ENCODE assay signal across 15 cellular contexts in the genomic region with DNA sequence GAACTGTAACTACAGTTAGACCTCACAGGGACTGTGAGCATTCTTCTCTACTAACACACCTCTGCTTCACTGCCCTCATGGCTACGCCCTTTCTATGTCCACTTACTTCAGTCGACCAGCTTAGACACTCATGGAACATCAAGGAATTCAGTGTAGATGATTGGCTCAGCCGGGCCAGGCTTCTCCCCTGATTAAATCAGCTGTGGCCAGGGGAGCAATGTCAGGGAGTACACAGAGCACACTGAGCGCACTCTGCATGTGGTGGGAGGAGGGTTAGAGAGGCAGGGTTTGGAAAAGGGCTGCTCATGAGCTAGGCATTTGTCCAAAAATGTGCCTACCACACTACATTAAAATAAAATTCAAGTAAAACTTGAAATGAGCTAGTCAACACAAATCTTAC.
DNase-seq lines count a peak whose midpoint lies in the region; ATAC-seq and TF ChIP-seq lines count a peak whose summit lies in the region.
"Had no signal": no experiment of that assay in that cellular context is flagged by ENCODE, and none has a peak within 500 bp of the region (broad histone marks: within the 10 kb centered on the region; RNA-seq: fewer than 3 reads in every experiment).

No MANE protein-coding gene starts in this region.

- ATAC-seq in left lung: peak; percentile 50
- ATAC-seq in HG03095 (IDR thresholded peaks at IDR 0.05; ENCODE audit: unreplicated experiment): no peak
- no peak for ATAC-seq in GM18873 (IDR thresholded peaks at IDR 0.05; ENCODE audit: low FRiP score, unreplicated experiment)
- no peak for ATAC-seq in HG02571 (IDR thresholded peaks at IDR 0.05; ENCODE audit: unreplicated experiment)

- WGBS in transverse colon (ENCODE audit: low coverage in 1 of 2), 2 donors: 64% methylated on average over 4 of the region's 4 CpGs; no CpG with 5 or more reads in 1 of the 2 donors

- TF ChIP-seq EP300 in transverse colon (IDR thresholded peaks at IDR 0.05; ENCODE audit: low read depth): no peak

- H3K36me3 ChIP-seq in left lung: no peaks in the 10 kb centered on the region
- H3K36me3 ChIP-seq in transverse colon: no peaks in the 10 kb centered on the region
- H3K36me3 ChIP-seq: colonic mucosa had no signal

- TF ChIP-seq CTCF in left lung (IDR thresholded peaks at IDR 0.05): no peak
- TF ChIP-seq CTCF in transverse colon (IDR thresholded peaks at IDR 0.05): no peak

- H3K27me3 ChIP-seq in left lung (no peaks in the 10 kb centered on the region), transverse colon (no peaks in the 10 kb centered on the region)
- H3K27me3 ChIP-seq: colonic mucosa, foreskin keratinocyte had no signal

- in situ Hi-C loops in transverse colon (cut with MboI; ENCODE audit: low pct_ligation_motif_present in 1 of 4, low pct_unique_long_range_greater_than_20kb in 1 of 4, low sequenced_read_pairs in 3 of 4): no loop called here

- intact Hi-C loops in left lung (cut with DNase I): no loop called here
- intact Hi-C loops in transverse colon (cut with DNase I; ENCODE audit: low total_unique reads): no loop called here

- H3K4me3 ChIP-seq in left lung (no peak overlapping the region), transverse colon (no peak overlapping the region)
- H3K4me3 ChIP-seq: colonic mucosa had no signal

- H3K9me3 ChIP-seq in left lung (no peaks in the 10 kb centered on the region), transverse colon (no peaks in the 10 kb centered on the region)
- H3K9me3 ChIP-seq: colonic mucosa had no signal

- H3K27ac ChIP-seq in left lung (no peak overlapping the region), transverse colon (no peak overlapping the region)
- H3K27ac ChIP-seq: colonic mucosa, foreskin keratinocyte had no signal

- no peaks in the 10 kb centered on the region for H3K4me1 ChIP-seq in left lung
- H3K4me1 ChIP-seq in transverse colon: no peaks in the 10 kb centered on the region
- H3K4me1 ChIP-seq: colonic mucosa had no signal

- TF ChIP-seq POLR2A in transverse colon (IDR thresholded peaks at IDR 0.05): no peak

- DNase-seq in H4 (ENCODE audit: low spot score) (peak; percentile 53), astrocyte of the hippocampus (ENCODE audit: low read depth, low spot score) (peak; percentile 66), left lung (no peak), transverse colon (no peak)
- DNase-seq: activated CD4-positive, alpha-beta T cell treated with anti-CD3 and anti-CD28 coated beads for 4 hours; activated effector memory CD4-positive, alpha-beta T cell treated with anti-CD3 and anti-CD28 coated beads, Interleukin-2, amount 50 U/mL, for 16 hours; colonic mucosa; NCI-H1092 treated with DMSO at 0.1 percent for 48 hours; NCI-H748 treated with DMSO at 0.1 percent for 48 hours; stimulated activated CD4-positive, alpha-beta T cell treated with anti-CD3 and anti-CD28 coated beads, Interleukin-4, amount 100 ng/mL, for 24 hours had no signal

TF ChIP-seq in PFSK-1, 5 proteins besides CTCF, POLR2A, EP300 and RAD21:
- TF ChIP-seq POLR2AphosphoS5 (IDR thresholded peaks at IDR 0.05; ENCODE audit: low read depth, low read length) (no peak; the same call in 1 of the 2 replicates), FOXP2 (optimal IDR thresholded peaks at IDR 0.05; ENCODE audit: borderline replicate concordance, extremely low read depth, extremely low read length, insufficient read depth) (peak; percentile 87), TAF1 (IDR thresholded peaks at IDR 0.05; ENCODE audit: borderline replicate concordance, insufficient read depth, low read length) (no peak), SIN3A (IDR thresholded peaks at IDR 0.05; ENCODE audit: borderline replicate concordance, insufficient read depth, low read length) (peak; percentile 67; the same call in 1 of the 2 replicates)
- TF ChIP-seq, protein P1, sequence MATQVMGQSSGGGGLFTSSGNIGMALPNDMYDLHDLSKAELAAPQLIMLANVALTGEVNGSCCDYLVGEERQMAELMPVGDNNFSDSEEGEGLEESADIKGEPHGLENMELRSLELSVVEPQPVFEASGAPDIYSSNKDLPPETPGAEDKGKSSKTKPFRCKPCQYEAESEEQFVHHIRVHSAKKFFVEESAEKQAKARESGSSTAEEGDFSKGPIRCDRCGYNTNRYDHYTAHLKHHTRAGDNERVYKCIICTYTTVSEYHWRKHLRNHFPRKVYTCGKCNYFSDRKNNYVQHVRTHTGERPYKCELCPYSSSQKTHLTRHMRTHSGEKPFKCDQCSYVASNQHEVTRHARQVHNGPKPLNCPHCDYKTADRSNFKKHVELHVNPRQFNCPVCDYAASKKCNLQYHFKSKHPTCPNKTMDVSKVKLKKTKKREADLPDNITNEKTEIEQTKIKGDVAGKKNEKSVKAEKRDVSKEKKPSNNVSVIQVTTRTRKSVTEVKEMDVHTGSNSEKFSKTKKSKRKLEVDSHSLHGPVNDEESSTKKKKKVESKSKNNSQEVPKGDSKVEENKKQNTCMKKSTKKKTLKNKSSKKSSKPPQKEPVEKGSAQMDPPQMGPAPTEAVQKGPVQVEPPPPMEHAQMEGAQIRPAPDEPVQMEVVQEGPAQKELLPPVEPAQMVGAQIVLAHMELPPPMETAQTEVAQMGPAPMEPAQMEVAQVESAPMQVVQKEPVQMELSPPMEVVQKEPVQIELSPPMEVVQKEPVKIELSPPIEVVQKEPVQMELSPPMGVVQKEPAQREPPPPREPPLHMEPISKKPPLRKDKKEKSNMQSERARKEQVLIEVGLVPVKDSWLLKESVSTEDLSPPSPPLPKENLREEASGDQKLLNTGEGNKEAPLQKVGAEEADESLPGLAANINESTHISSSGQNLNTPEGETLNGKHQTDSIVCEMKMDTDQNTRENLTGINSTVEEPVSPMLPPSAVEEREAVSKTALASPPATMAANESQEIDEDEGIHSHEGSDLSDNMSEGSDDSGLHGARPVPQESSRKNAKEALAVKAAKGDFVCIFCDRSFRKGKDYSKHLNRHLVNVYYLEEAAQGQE (IDR thresholded peaks at IDR 0.05; ENCODE audit: insufficient read depth in 1 of 2, low read depth in 2 of 2, low read length in 2 of 2): no peak

Comparison
In these comparisons a context has a peak if more than half of its experiments do, and no peak if none do; other contexts are left out.
1. DNase-seq: peak in H4 (single experiment) and astrocyte of the hippocampus (single experiment); none in left lung (0 of 2) and transverse colon (single experiment).